In genomic region chr14:24197066-24197465, GRCh38 we compare ENCODE assay signal across 1 cellular context.
TF ChIP-seq lines count a peak whose summit lies in the region.

No MANE protein-coding gene starts in this region.

TF ChIP-seq in A549, 52 proteins besides CTCF, POLR2A, EP300 and RAD21 (continued from another document):
- no peak for TF ChIP-seq CHD4 (IDR thresholded peaks at IDR 0.05; ENCODE audit: borderline replicate concordance)
- no peak for TF ChIP-seq FOXS1 (CRISPR knock-in tag; IDR thresholded peaks at IDR 0.05)
- no peak for TF ChIP-seq TP53 (CRISPR knock-in tag; IDR thresholded peaks at IDR 0.05)
